11 cellular contexts compared by ENCODE assay signal in genomic region chr1:94092210-94092613, GRCh38. TPM values are rescaled to one million over a fixed set of nuclear protein-coding genes. Genes with fewer than 3 reads are reported as not detected.
A peak's percentile ranks its signal among the peaks of the same experiment; 100 is the strongest.
DNase-seq lines count a peak whose midpoint lies in the region; ATAC-seq and TF ChIP-seq lines count a peak whose summit lies in the region.
"Had no signal": no experiment of that assay in that cellular context is flagged by ENCODE, and none has a peak within 500 bp of the region (broad histone marks: within the 10 kb centered on the region; RNA-seq: fewer than 3 reads in every experiment).

No MANE protein-coding gene starts in this region.

- H3K4me3 Mint-ChIP-seq in activated CD8-positive, alpha-beta memory T cell treated with anti-CD3 and anti-CD28 coated beads, Interleukin-2, amount 10 ng/mL, durations not matched to agents 7 days and 5 days = no peak overlapping the region
- no peak overlapping the region for H3K4me3 Mint-ChIP-seq in activated naive CD8-positive, alpha-beta T cell treated with anti-CD3 and anti-CD28 coated beads for 36 hours

- peaks cover 45% of the 10 kb centered on the region for H3K4me1 ChIP-seq in suprapubic skin

- H3K4me1 Mint-ChIP-seq in activated CD8-positive, alpha-beta memory T cell treated with anti-CD3 and anti-CD28 coated beads, Interleukin-2, amount 10 ng/mL, durations not matched to agents 7 days and 5 days = peaks cover 27% of the 10 kb centered on the region
- H3K4me1 Mint-ChIP-seq in activated naive CD8-positive, alpha-beta T cell treated with anti-CD3 and anti-CD28 coated beads for 36 hours = peaks cover 23% of the 10 kb centered on the region

- H3K27me3 ChIP-seq in suprapubic skin = no peaks in the 10 kb centered on the region

- no peaks in the 10 kb centered on the region for H3K9me3 ChIP-seq in suprapubic skin

- peak; percentile 68 for ATAC-seq in activated CD8-positive, alpha-beta memory T cell treated with anti-CD3 and anti-CD28 coated beads, Interleukin-2, amount 10 ng/mL, durations not matched to agents 7 days and 5 days
- ATAC-seq in GM19452 (IDR thresholded peaks at IDR 0.05; ENCODE audit: unreplicated experiment) = no peak

- no peaks in the 10 kb centered on the region for H3K9me3 Mint-ChIP-seq in activated CD8-positive, alpha-beta memory T cell treated with anti-CD3 and anti-CD28 coated beads, Interleukin-2, amount 10 ng/mL, durations not matched to agents 7 days and 5 days (ENCODE audit: low read depth)
- H3K9me3 Mint-ChIP-seq in activated naive CD8-positive, alpha-beta T cell treated with anti-CD3 and anti-CD28 coated beads for 36 hours = no peaks in the 10 kb centered on the region

- TF ChIP-seq CTCF in suprapubic skin (IDR thresholded peaks at IDR 0.05) = no peak
- TF ChIP-seq CTCF in RWPE1 (conservative IDR thresholded peaks at IDR 0.05; ENCODE audit: low read depth) = no peak

- WGBS in suprapubic skin = 59% methylated on average over 4 of the region's 4 CpGs

- no peaks in the 10 kb centered on the region for H3K36me3 Mint-ChIP-seq in activated CD8-positive, alpha-beta memory T cell treated with anti-CD3 and anti-CD28 coated beads, Interleukin-2, amount 10 ng/mL, durations not matched to agents 7 days and 5 days
- H3K36me3 Mint-ChIP-seq in activated naive CD8-positive, alpha-beta T cell treated with anti-CD3 and anti-CD28 coated beads for 36 hours = no peaks in the 10 kb centered on the region

- H3K27ac Mint-ChIP-seq in activated CD8-positive, alpha-beta memory T cell treated with anti-CD3 and anti-CD28 coated beads, Interleukin-2, amount 10 ng/mL, durations not matched to agents 7 days and 5 days = peak overlapping the region; percentile 53
- peak overlapping the region; percentile 4 for H3K27ac Mint-ChIP-seq in activated naive CD8-positive, alpha-beta T cell treated with anti-CD3 and anti-CD28 coated beads for 36 hours

- H3K36me3 ChIP-seq in suprapubic skin = no peaks in the 10 kb centered on the region

- no peak overlapping the region for H3K4me3 ChIP-seq in suprapubic skin

- CTCF ChIA-PET in activated CD8-positive, alpha-beta memory T cell treated with anti-CD3 and anti-CD28 coated beads, Interleukin-2, amount 10 ng/mL, durations not matched to agents 7 days and 5 days (lab: Charles Lee) = no interaction called here
- CTCF ChIA-PET in RWPE1 (lab: Yijun Ruan, JAX) = interaction anchor here (0.6 kb wide), 1 partner anchor 19 kb away, joined by 3 read pairs; no protein-coding TSS in a partner anchor

- TF ChIP-seq POLR2A in suprapubic skin (IDR thresholded peaks at IDR 0.05) = no peak

- peaks cover 14% of the 10 kb centered on the region for H3K27me3 Mint-ChIP-seq in activated CD8-positive, alpha-beta memory T cell treated with anti-CD3 and anti-CD28 coated beads, Interleukin-2, amount 10 ng/mL, durations not matched to agents 7 days and 5 days
- H3K27me3 Mint-ChIP-seq in activated naive CD8-positive, alpha-beta T cell treated with anti-CD3 and anti-CD28 coated beads for 36 hours = no peaks in the 10 kb centered on the region

- H3K27ac ChIP-seq in suprapubic skin (peak overlapping the region; percentile 42), RWPE1 (no peak overlapping the region)

- peak; percentile 63 for DNase-seq in activated CD8-positive, alpha-beta memory T cell treated with anti-CD3 and anti-CD28 coated beads, Interleukin-2, amount 10 ng/mL, durations not matched to agents 7 days and 5 days
- no peak for DNase-seq in activated CD8-positive, alpha-beta memory T cell treated with anti-CD3 and anti-CD28 coated beads, Interleukin-2, amount 50 U/mL, for 4 hours
- no peak for DNase-seq in activated naive CD8-positive, alpha-beta T cell treated with anti-CD3 and anti-CD28 coated beads for 36 hours
- DNase-seq in iPS-NIHi7 (ENCODE audit: extremely low spot score) = peak; percentile 38
- DNase-seq in suprapubic skin (ENCODE audit: low spot score in 2 of 2) = peak in 1 of 2 donors; percentile 72
- DNase-seq in RWPE1 (ENCODE audit: low spot score) = no peak
- no peak for DNase-seq in COR-L47 (lab: John Stamatoyannopoulos, UW)
- DNase-seq: activated CD4-positive, alpha-beta T cell treated with anti-CD3 and anti-CD28 coated beads, Interleukin-2, amount 50 U/mL, for 1 hour; NCI-H187 treated with DMSO at 0.1 percent for 48 hours; stimulated activated CD4-positive, alpha-beta T cell treated with anti-CD3 and anti-CD28 coated beads, Interleukin-1b, Interleukin-23, amount 100 ng/mL, for 48 hours had no signal

- POLR2A ChIA-PET in RWPE1 (lab: Yijun Ruan, JAX; ENCODE audit: low non-redundant PET) = no interaction called here

- no peak for TF ChIP-seq EP300 in suprapubic skin (IDR thresholded peaks at IDR 0.05)

RNA-seq across cellular contexts. Expression of gene ABCA4, which starts 28.7 kb away (rescaled TPM):
- not detected for total RNA-seq in activated CD8-positive, alpha-beta memory T cell treated with anti-CD3 and anti-CD28 coated beads, Interleukin-2, amount 10 ng/mL, durations not matched to agents 7 days and 5 days
- total RNA-seq in activated naive CD8-positive, alpha-beta T cell treated with anti-CD3 and anti-CD28 coated beads for 36 hours = not detected
- total RNA-seq in suprapubic skin = 1 to 10 TPM; 2.8 to 6.8 (median 4.3) TPM

Comparison
In these comparisons a context has a peak if more than half of its experiments do, and no peak if none do; other contexts are left out.
1. DNase-seq: peak in activated CD8-positive, alpha-beta memory T cell treated with anti-CD3 and anti-CD28 coated beads, Interleukin-2, amount 10 ng/mL, durations not matched to agents 7 days and 5 days (single experiment) and iPS-NIHi7 (single experiment); none in activated CD8-positive, alpha-beta memory T cell treated with anti-CD3 and anti-CD28 coated beads, Interleukin-2, amount 50 U/mL, for 4 hours (single experiment), activated naive CD8-positive, alpha-beta T cell treated with anti-CD3 and anti-CD28 coated beads for 36 hours (single experiment), RWPE1 (single experiment) and COR-L47 (single experiment).